ENCODE assay signal across 16 cellular contexts in the genomic region with DNA sequence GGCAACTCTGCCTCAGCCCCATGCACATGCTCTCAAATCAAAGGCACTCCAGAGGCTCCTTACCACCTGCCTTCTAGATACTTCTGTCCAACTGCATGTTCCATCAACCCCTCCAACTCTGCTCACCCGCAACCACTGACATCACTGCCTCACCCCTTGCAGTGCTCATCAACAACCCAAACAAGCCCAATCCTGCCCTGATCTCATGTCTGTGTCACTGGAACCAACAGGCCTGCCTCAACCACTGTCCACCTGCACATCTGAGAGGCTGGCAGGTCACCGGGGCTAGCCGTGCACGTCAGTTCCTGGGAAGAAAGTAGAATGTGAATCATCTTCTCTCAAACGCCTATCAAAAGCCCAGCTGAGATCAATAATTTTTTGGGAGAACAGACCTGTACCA.
"Had no signal": no experiment of that assay in that cellular context is flagged by ENCODE, and none has a peak within 500 bp of the region (broad histone marks: within the 10 kb centered on the region; RNA-seq: fewer than 3 reads in every experiment).

No MANE protein-coding gene starts in this region.

- H3K4me2 ChIP-seq: hepatocyte had no signal

- H3K9me3 ChIP-seq: left lung had no signal

- ATAC-seq: activated CD4-positive, CD25-positive, alpha-beta regulatory T cell treated with anti-CD3 and anti-CD28 coated beads, Interleukin-2, amount 50 U/mL, for 24 hours; activated naive CD8-positive, alpha-beta T cell treated with anti-CD3 and anti-CD28 coated beads, Interleukin-2, amount 50 U/mL, for 24 hours; effector memory CD8-positive, alpha-beta T cell; left lung had no signal

- DNase-seq: activated naive CD4-positive, alpha-beta T cell treated with anti-CD3 and anti-CD28 coated beads for 36 hours; activated naive CD8-positive, alpha-beta T cell treated with anti-CD3 and anti-CD28 coated beads, Interleukin-2, amount 50 U/mL, for 24 hours; activated T-cell treated with anti-CD3 and anti-CD28 coated beads for 4 hours; dermis blood vessel endothelial cell; effector memory CD8-positive, alpha-beta T cell; erythroblast; kidney; left lung; naive B cell; retina; stimulated activated CD4-positive, alpha-beta T cell treated with anti-CD3 and anti-CD28 coated beads, Interleukin-15, amount 100 ng/mL, for 24 hours; stimulated activated CD4-positive, alpha-beta T cell treated with anti-CD3 and anti-CD28 coated beads, Interleukin-4, amount 100 ng/mL, for 1 hour; stimulated activated naive CD4-positive, alpha-beta T cell had no signal

- H3K27ac Mint-ChIP-seq: activated naive CD4-positive, alpha-beta T cell treated with anti-CD3 and anti-CD28 coated beads for 36 hours; activated naive CD8-positive, alpha-beta T cell treated with anti-CD3 and anti-CD28 coated beads, Interleukin-2, amount 50 U/mL, for 24 hours; effector memory CD8-positive, alpha-beta T cell; naive B cell had no signal

- H3K27me3 Mint-ChIP-seq: activated naive CD8-positive, alpha-beta T cell treated with anti-CD3 and anti-CD28 coated beads, Interleukin-2, amount 50 U/mL, for 24 hours; type B pancreatic cell had no signal

- H2AFZ ChIP-seq: hepatocyte had no signal

- H3K9me3 Mint-ChIP-seq: activated naive CD8-positive, alpha-beta T cell treated with anti-CD3 and anti-CD28 coated beads, Interleukin-2, amount 50 U/mL, for 24 hours; effector memory CD8-positive, alpha-beta T cell; type B pancreatic cell had no signal

- H3K4me1 Mint-ChIP-seq: naive B cell had no signal

- H3K4me3 Mint-ChIP-seq: activated naive CD4-positive, alpha-beta T cell treated with anti-CD3 and anti-CD28 coated beads for 36 hours; activated naive CD8-positive, alpha-beta T cell treated with anti-CD3 and anti-CD28 coated beads, Interleukin-2, amount 50 U/mL, for 24 hours; effector memory CD8-positive, alpha-beta T cell; naive B cell; type B pancreatic cell had no signal

- FAIRE-seq: kidney had no signal

- H3K4me3 ChIP-seq: hepatocyte, left lung had no signal

- H3K27ac ChIP-seq: hepatocyte, left lung had no signal

- H3K27me3 ChIP-seq: hepatocyte, left lung had no signal
